ENCODE assay signal across 2 cellular contexts in the genomic region with DNA sequence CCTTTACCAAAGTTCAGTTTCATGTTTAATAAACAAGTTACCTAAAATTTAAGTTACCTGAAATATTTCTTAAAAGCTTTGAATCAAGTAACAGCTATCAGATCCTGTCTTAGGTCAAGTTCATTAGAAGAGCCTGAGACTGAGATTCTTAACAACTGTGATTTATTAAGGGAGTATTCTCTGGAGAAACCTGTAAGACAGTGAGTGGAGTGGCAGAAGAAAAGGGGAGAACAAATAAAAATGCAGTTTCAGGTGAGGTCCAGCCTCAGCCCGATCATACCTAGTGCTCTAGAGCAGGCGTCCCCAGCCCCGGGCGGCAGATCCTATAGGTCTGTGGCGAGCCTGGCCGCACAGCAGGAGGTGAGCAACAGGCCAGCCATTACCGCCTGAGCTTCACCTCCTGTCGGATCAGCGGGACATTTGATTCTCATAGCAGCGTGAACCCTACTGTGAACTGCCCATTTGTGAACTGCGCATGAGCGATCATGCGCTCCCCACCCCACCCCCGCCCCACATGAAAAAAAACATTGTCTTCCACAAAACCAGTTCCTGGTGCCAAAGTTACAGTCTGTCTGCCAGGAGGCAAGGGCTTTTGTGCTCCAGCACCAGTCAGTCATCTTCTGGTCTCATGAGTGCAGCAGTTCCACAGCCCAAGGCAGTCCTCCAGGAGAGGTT.
TF ChIP-seq lines count a peak whose summit lies in the region.

No MANE protein-coding gene starts in this region.

TF ChIP-seq in GM12878, 131 proteins besides CTCF, POLR2A, EP300 and RAD21:
- TF ChIP-seq SREBF2 (IDR thresholded peaks at IDR 0.05; ENCODE audit: low read length), result no peak
- no peak for TF ChIP-seq SUPT20H (IDR thresholded peaks at IDR 0.05; ENCODE audit: borderline replicate concordance, control insufficient read depth, low read depth, low read length)

TF ChIP-seq in HepG2, 621 proteins besides CTCF, POLR2A, EP300 and RAD21:
- TF ChIP-seq ZKSCAN5 (CRISPR knock-in tag; IDR thresholded peaks at IDR 0.05) (peak; percentile 90), ZNF644 (CRISPR knock-in tag; IDR thresholded peaks at IDR 0.05; ENCODE audit: low read depth) (no peak)
